26 cellular contexts compared by ENCODE assay signal in genomic region chr17:56945938-56946337, GRCh38.
"Had no signal": no experiment of that assay in that cellular context is flagged by ENCODE, and none has a peak within 500 bp of the region (broad histone marks: within the 10 kb centered on the region; RNA-seq: fewer than 3 reads in every experiment).

No MANE protein-coding gene starts in this region.

- H3K9ac ChIP-seq: neural progenitor cell, parathyroid adenoma had no signal

- ATAC-seq: natural killer cell; psoas muscle; right cardiac atrium; sciatic nerve; stimulated activated effector memory CD8-positive, alpha-beta T cell treated with anti-CD3 and anti-CD28 coated beads, Interleukin-12 subunit alpha, Interleukin-12 subunit beta, amount 100 ng/mL, for 72 hours; stimulated activated naive B cell treated with anti-CD40 and anti-IgM and Interleukin-4, amounts not matched to agents 10 μg/mL and 1 μg/mL and 100 μg/mL, for 72 hours had no signal

- H3K4me3 ChIP-seq: neural progenitor cell, ovary, psoas muscle, skin epidermis, smooth muscle cell, spleen, stomach, thoracic aorta, thyroid gland, tibial nerve, upper lobe of left lung, vagina had no signal

- H3K4me2 ChIP-seq: neural progenitor cell, smooth muscle cell had no signal

- FAIRE-seq: urothelium cell line had no signal

- H3K27me3 ChIP-seq: neural progenitor cell, ovary, spleen, stomach, thyroid gland, tibial nerve, upper lobe of left lung, vagina had no signal

- H2AFZ ChIP-seq: neural progenitor cell, parathyroid adenoma had no signal

- DNase-seq: natural killer cell; occipital lobe; ovary; posterior cingulate gyrus; psoas muscle; right cardiac atrium; spleen; stimulated activated CD4-positive, alpha-beta T cell treated with anti-CD3 and anti-CD28 coated beads, Interleukin-12 subunit alpha, Interleukin-12 subunit beta, amount 100 ng/mL, for 4 hours; stimulated activated CD4-positive, alpha-beta T cell treated with anti-CD3 and anti-CD28 coated beads, Interleukin-1b, Interleukin-23, amount 100 ng/mL, for 48 hours; stimulated activated CD4-positive, alpha-beta T cell treated with anti-CD3 and anti-CD28 coated beads, Interleukin-4, amount 100 ng/mL, for 1 hour; stimulated activated naive B cell treated with anti-CD40 and anti-IgM and Interleukin-4, amounts not matched to agents 10 μg/mL and 1 μg/mL and 100 μg/mL, for 72 hours; stimulated activated naive CD4-positive, alpha-beta T cell treated with Interleukin-2 at 50 U/mL for 16 hours; stomach; thyroid gland; trophoblast cell; upper lobe of left lung had no signal

- H3K79me2 ChIP-seq: parathyroid adenoma had no signal

- H3K27ac ChIP-seq: neural progenitor cell, ovary, parathyroid adenoma, psoas muscle, skin epidermis, spleen, stomach, thoracic aorta, thyroid gland, tibial nerve, upper lobe of left lung, vagina had no signal

- H3K4me1 ChIP-seq: neural progenitor cell, parathyroid adenoma, psoas muscle, stomach, thyroid gland, tibial nerve, vagina had no signal

- H3K36me3 ChIP-seq: ovary had no signal

- H3K9me3 ChIP-seq: ovary, psoas muscle, spleen, stomach, thoracic aorta, thyroid gland, tibial nerve, upper lobe of left lung, vagina had no signal
